24 cellular contexts compared by ENCODE assay signal in genomic region chr3:140720242-140720641, GRCh38. TPM values are rescaled to one million over a fixed set of nuclear protein-coding genes. Genes with fewer than 3 reads are reported as not detected.
A peak's percentile ranks its signal among the peaks of the same experiment; 100 is the strongest.
DNase-seq lines count a peak whose midpoint lies in the region; ATAC-seq and TF ChIP-seq lines count a peak whose summit lies in the region.
"Had no signal": no experiment of that assay in that cellular context is flagged by ENCODE, and none has a peak within 500 bp of the region (broad histone marks: within the 10 kb centered on the region; RNA-seq: fewer than 3 reads in every experiment).

No MANE protein-coding gene starts in this region.

- peaks cover 0 to 7% of the 10 kb centered on the region in 2 donors for H3K4me1 ChIP-seq in adrenal gland (replicated peaks in 1 of 2)
- H3K4me1 ChIP-seq in heart left ventricle, result peaks cover 0 to 11% (median 0%) of the 10 kb centered on the region in 12 donors
- no peaks in the 10 kb centered on the region for H3K4me1 ChIP-seq in parathyroid adenoma
- peaks cover 0 to 49% (median 6%) of the 10 kb centered on the region in 4 donors for H3K4me1 ChIP-seq in tibial nerve
- H3K4me1 ChIP-seq: upper lobe of right lung had no signal

- H2AFZ ChIP-seq in parathyroid adenoma, result no peak overlapping the region

- H3K27ac ChIP-seq in adrenal gland (peak overlapping the region in 3 of 5 donors; percentile 35 to 74 (median 42)), heart left ventricle (peak overlapping the region in 1 of 12 donors; percentile 27), parathyroid adenoma (peak overlapping the region; percentile 51), tibial nerve (peak overlapping the region in 2 of 4 donors; percentile 68 to 83)
- H3K27ac ChIP-seq: RWPE1, upper lobe of right lung, WERI-Rb-1 had no signal

- H3K9me3 ChIP-seq in adrenal gland (replicated peaks in 1 of 3) (no peaks in the 10 kb centered on the region), heart left ventricle (no peaks in the 10 kb centered on the region), parathyroid adenoma (ENCODE audit: control insufficient read depth, low read length) (no peaks in the 10 kb centered on the region), tibial nerve (no peaks in the 10 kb centered on the region)
- H3K9me3 ChIP-seq: esophagus muscularis mucosa, upper lobe of right lung had no signal

- TF ChIP-seq CTCF in adrenal gland (IDR thresholded peaks at IDR 0.05) (no peak), heart left ventricle (IDR thresholded peaks at IDR 0.05) (no peak), parathyroid adenoma (IDR thresholded peaks at IDR 0.05) (no peak), tibial nerve (IDR thresholded peaks at IDR 0.05) (no peak)

- 59 to 100% (median 68%) methylated on average over 2 of the region's 2 CpGs for WGBS in adrenal gland, 4 donors
- 46 to 69% (median 63%) methylated on average over 2 of the region's 2 CpGs for whole genome bisulfite sequencing in heart left ventricle, 4 donors
- WGBS in tibial nerve, 2 donors, result 61 to 66% methylated on average over 2 of the region's 2 CpGs

- H3K4me2 ChIP-seq in parathyroid adenoma (ENCODE audit: low read length), result no peak overlapping the region

- TF ChIP-seq POLR2A in adrenal gland (IDR thresholded peaks at IDR 0.05) (no peak), heart left ventricle (IDR thresholded peaks at IDR 0.05) (no peak), tibial nerve (IDR thresholded peaks at IDR 0.05) (no peak)

- H3K79me2 ChIP-seq in parathyroid adenoma, result no peaks in the 10 kb centered on the region

- no peak overlapping the region for H3K9ac ChIP-seq in parathyroid adenoma

- peak; percentile 50 to 80 (median 64) for ATAC-seq in heart left ventricle
- ATAC-seq: activated T-helper 17 cell treated with anti-CD3 and anti-CD28 coated beads, Interleukin-2, amount 50 U/mL, for 72 hours; SK-N-SH treated with all-trans-retinoic acid at 6 μM for 48 hours; stimulated activated naive CD8-positive, alpha-beta T cell treated with anti-CD3 and anti-CD28 coated beads, Interleukin-15, Interleukin-2, amounts not matched to agents 100 U/mL and 50 U/mL, for 24 hours; upper lobe of right lung had no signal

- no peaks in the 10 kb centered on the region for H3K36me3 ChIP-seq in adrenal gland (replicated peaks in 1 of 2)
- H3K36me3 ChIP-seq in heart left ventricle, result no peaks in the 10 kb centered on the region
- no peaks in the 10 kb centered on the region for H3K36me3 ChIP-seq in parathyroid adenoma (ENCODE audit: control insufficient read depth, insufficient read depth, low read length)
- H3K36me3 ChIP-seq in tibial nerve, result no peaks in the 10 kb centered on the region
- no peaks in the 10 kb centered on the region for H3K36me3 ChIP-seq in H7 (replicated peaks; ENCODE audit: control insufficient read depth, insufficient read depth, low read length)
- H3K36me3 ChIP-seq: esophagus muscularis mucosa, upper lobe of right lung, WERI-Rb-1 had no signal

- intact Hi-C loops in adrenal gland (cut with DNase I) (no loop called here), heart left ventricle (cut with DNase I) (no loop called here)

- H3K4me3 ChIP-seq in adrenal gland (no peak overlapping the region), heart left ventricle (no peak overlapping the region), parathyroid adenoma (ENCODE audit: low read depth, low read length) (no peak overlapping the region), tibial nerve (no peak overlapping the region), H7 (ENCODE audit: insufficient read depth, low read depth, low read length) (no peak overlapping the region)
- H3K4me3 ChIP-seq: esophagus muscularis mucosa, upper lobe of right lung had no signal

- peak; percentile 95 to 97 for TF ChIP-seq EP300 in tibial nerve (IDR thresholded peaks at IDR 0.05)

- DNase-seq in adrenal gland (peak in 3 of 7 donors; percentile 18 to 56 (median 43)), heart left ventricle (peak in 1 of 5 donors; percentile 33), tibial nerve (ENCODE audit: low spot score in 2 of 2) (peak; percentile 21 to 64), NCI-H1694 (lab: John Stamatoyannopoulos, UW) (no peak), H7 (no peak)
- no peak for DNase-seq in stimulated activated CD4-positive, alpha-beta T cell treated with anti-CD3 and anti-CD28 coated beads, Interleukin-2, amount 100 ng/mL, for 48 hours
- DNase-seq: activated CD4-positive, alpha-beta T cell treated with anti-CD3 and anti-CD28 coated beads, Interleukin-2, amount 50 U/mL, for 1 hour; activated naive CD8-positive, alpha-beta T cell treated with anti-CD3 and anti-CD28 coated beads for 36 hours; effector memory CD4-positive, alpha-beta T cell; NCI-H1694 treated with DMSO at 0.1 percent for 48 hours; NCI-H69; nephron progenitor cell; stimulated activated CD4-positive, alpha-beta T cell treated with anti-CD3 and anti-CD28 coated beads, Interleukin-4, amount 100 ng/mL, for 4 hours; stimulated activated naive CD8-positive, alpha-beta T cell treated with anti-CD3 and anti-CD28 coated beads, Interleukin-15, Interleukin-2, amounts not matched to agents 100 U/mL and 50 U/mL, for 24 hours; upper lobe of right lung; WERI-Rb-1 had no signal

- H3K27me3 ChIP-seq in adrenal gland (no peaks in the 10 kb centered on the region), heart left ventricle (peaks cover 0 to under 1% (median 0%) of the 10 kb centered on the region in 9 donors), parathyroid adenoma (ENCODE audit: control insufficient read depth, insufficient read depth, low read length) (no peaks in the 10 kb centered on the region), tibial nerve (no peaks in the 10 kb centered on the region), H7 (ENCODE audit: control insufficient read depth, insufficient read depth, low read length) (no peaks in the 10 kb centered on the region)
- H3K27me3 ChIP-seq: esophagus muscularis mucosa, upper lobe of right lung had no signal

RNA-seq across cellular contexts. Expression of gene TRIM42, which starts 42.4 kb away (rescaled TPM):
- total RNA-seq in adrenal gland (not detected), heart left ventricle (not detected), tibial nerve (not detected)
- polyA plus RNA-seq in adrenal gland (not detected), heart left ventricle (not detected)
- total RNA-seq in H7 (2014; rRNA removed; shearing (Covaris generic)), result not detected in 2 replicates
- total RNA-seq: activated naive CD8-positive, alpha-beta T cell treated with anti-CD3 and anti-CD28 coated beads for 36 hours; activated T-helper 17 cell treated with anti-CD3 and anti-CD28 coated beads, Interleukin-2, amount 50 U/mL, for 72 hours; esophagus muscularis mucosa; H4; mesothelial cell of epicardium; pulmonary artery endothelial cell; upper lobe of right lung had no signal

Comparison
In these comparisons a context has a peak if more than half of its experiments do, and no peak if none do; other contexts are left out.
1. DNase-seq: peak in tibial nerve (2 of 2); none in stimulated activated CD4-positive, alpha-beta T cell treated with anti-CD3 and anti-CD28 coated beads, Interleukin-2, amount 100 ng/mL, for 48 hours (0 of 2), NCI-H1694 (single experiment) and H7 (single experiment).